ENCODE assay signal across 8 cellular contexts in the genomic region with DNA sequence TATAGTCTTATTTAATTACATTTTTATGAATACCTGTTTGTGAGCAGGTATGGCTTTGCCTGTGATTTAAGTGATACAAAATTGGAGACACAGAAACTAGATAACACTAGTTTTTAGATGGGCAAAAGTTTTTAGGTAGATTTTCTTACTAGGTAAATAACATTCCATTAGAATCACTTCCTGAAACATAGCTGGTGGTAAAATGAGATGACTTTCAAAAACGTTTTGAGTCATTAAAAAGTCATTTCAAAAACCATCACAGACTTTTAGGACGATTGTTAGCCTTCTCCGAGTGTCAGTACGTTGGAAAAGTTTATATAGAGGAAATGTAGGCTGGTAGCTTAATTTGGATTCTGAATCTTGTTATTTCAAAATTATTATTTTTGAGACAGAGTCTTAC. TPM values are rescaled to one million over a fixed set of nuclear protein-coding genes. Genes with fewer than 3 reads are reported as not detected.
A peak's percentile ranks its signal among the peaks of the same experiment; 100 is the strongest.
DNase-seq lines count a peak whose midpoint lies in the region; TF ChIP-seq lines count a peak whose summit lies in the region.

No MANE protein-coding gene starts in this region.

- H3K4me3 Mint-ChIP-seq in neural progenitor cell: peak overlapping the region; percentile 89

- no peaks in the 10 kb centered on the region for H3K36me3 ChIP-seq in KMS-11 (ENCODE audit: insufficient read depth)
- no peaks in the 10 kb centered on the region for H3K36me3 ChIP-seq in neural progenitor cell

- no peaks in the 10 kb centered on the region for H3K36me3 Mint-ChIP-seq in neural progenitor cell

- peak; percentile 45 for DNase-seq in CD1c-positive myeloid dendritic cell (ENCODE audit: extremely low spot score)
- no peak for DNase-seq in choroid plexus epithelial cell (ENCODE audit: low read depth)
- no peak for DNase-seq in neural progenitor cell (ENCODE audit: low spot score)
- DNase-seq in AML-193 (lab: John Stamatoyannopoulos, UW): no peak
- DNase-seq in Ammon's horn (ENCODE audit: low spot score): no peak
- no peak for DNase-seq in retina
- DNase-seq in NCI-H2196 (lab: John Stamatoyannopoulos, UW; ENCODE audit: unreplicated experiment): no peak

- H3K27me3 ChIP-seq in KMS-11 (ENCODE audit: insufficient read depth, low read depth) (no peaks in the 10 kb centered on the region), neural progenitor cell (no peaks in the 10 kb centered on the region)

- H3K9me3 Mint-ChIP-seq in neural progenitor cell: no peaks in the 10 kb centered on the region

- TF ChIP-seq CTCF in KMS-11 (conservative IDR thresholded peaks at IDR 0.05; ENCODE audit: low read depth, low read length) (no peak), choroid plexus epithelial cell (conservative IDR thresholded peaks at IDR 0.05; ENCODE audit: low read depth, low read length) (no peak), neural progenitor cell (IDR thresholded peaks at IDR 0.05) (no peak)

- H3K27ac ChIP-seq in KMS-11 (no peak overlapping the region), neural progenitor cell (no peak overlapping the region)

- peak overlapping the region; percentile 80 for H3K4me2 ChIP-seq in KMS-11
- peak overlapping the region; percentile 92 for H3K4me2 ChIP-seq in neural progenitor cell

- H3F3A ChIP-seq in neural progenitor cell (ENCODE audit: low read depth): peaks cover 24% of the 10 kb centered on the region

- H3K9ac ChIP-seq in KMS-11: no peak overlapping the region
- H3K9ac ChIP-seq in neural progenitor cell: no peak overlapping the region

- peaks cover 23% of the 10 kb centered on the region for H3K4me1 Mint-ChIP-seq in neural progenitor cell

- H2AFZ ChIP-seq in KMS-11 (ENCODE audit: low read depth): peak overlapping the region; percentile 68; the same call in 1 of the 2 replicates
- no peak overlapping the region for H2AFZ ChIP-seq in neural progenitor cell (replicated peaks)

- no peaks in the 10 kb centered on the region for H3K9me3 ChIP-seq in neural progenitor cell (ENCODE audit: low read depth)

- peaks cover 24% of the 10 kb centered on the region for H3K4me1 ChIP-seq in KMS-11 (ENCODE audit: low read depth, poor library complexity, severe bottlenecking)
- peaks cover 17% of the 10 kb centered on the region for H3K4me1 ChIP-seq in neural progenitor cell

- no peaks in the 10 kb centered on the region for H4K20me1 ChIP-seq in KMS-11 (ENCODE audit: insufficient read depth)
- H4K20me1 ChIP-seq in neural progenitor cell (ENCODE audit: low read depth): peaks cover 30% of the 10 kb centered on the region

- H3K79me2 ChIP-seq in KMS-11 (ENCODE audit: insufficient read depth, low read depth): no peaks in the 10 kb centered on the region
- peaks cover 57% of the 10 kb centered on the region for H3K79me2 ChIP-seq in neural progenitor cell (ENCODE audit: low read depth)

- no peak overlapping the region for H3K27ac Mint-ChIP-seq in neural progenitor cell

- H3K4me3 ChIP-seq in KMS-11 (IDR thresholded peaks at IDR 0.05; ENCODE audit: insufficient read depth, low read depth, low read length) (no peak overlapping the region), choroid plexus epithelial cell (ENCODE audit: low read depth, low read length) (peak overlapping the region; percentile 71), neural progenitor cell (peak overlapping the region; percentile 73)

- H3K27me3 Mint-ChIP-seq in neural progenitor cell (ENCODE audit: insufficient read depth, low read depth): no peaks in the 10 kb centered on the region

RNA-seq across cellular contexts. Expression of a gene that starts 18.3 kb away (rescaled TPM):
- not detected in 2 replicates for total RNA-seq in neural progenitor cell (ENCODE audit: low replicate concordance)
